ENCODE assay signal across 31 cellular contexts in the genomic region with DNA sequence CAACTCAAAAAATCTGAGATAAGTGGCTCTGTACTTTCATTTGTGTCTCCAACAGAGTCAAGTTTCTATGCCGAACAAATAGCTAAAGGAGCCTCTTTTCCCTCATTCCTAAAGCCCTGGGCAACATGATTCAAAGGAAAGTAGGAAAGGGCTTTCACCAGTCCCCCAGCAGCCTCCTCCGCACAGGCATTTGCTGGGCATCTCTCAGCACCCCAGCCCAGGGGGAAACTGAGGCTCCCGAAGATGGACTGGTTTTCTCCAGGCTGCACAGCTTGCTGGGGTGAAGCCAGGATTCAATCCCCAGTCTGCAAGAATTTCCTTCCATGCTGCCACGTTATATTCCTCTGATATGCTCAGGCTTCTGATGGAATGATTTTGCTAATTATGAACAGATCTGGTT.
DNase-seq lines count a peak whose midpoint lies in the region; ATAC-seq and TF ChIP-seq lines count a peak whose summit lies in the region.
"Had no signal": no experiment of that assay in that cellular context is flagged by ENCODE, and none has a peak within 500 bp of the region (broad histone marks: within the 10 kb centered on the region; RNA-seq: fewer than 3 reads in every experiment).

No MANE protein-coding gene starts in this region.

- no peak overlapping the region for H3K4me3 ChIP-seq in left ventricle myocardium inferior
- no peak overlapping the region for H3K4me3 ChIP-seq in neural progenitor cell
- H3K4me3 ChIP-seq: A549; BLaER1; BLaER1 treated with 17β-estradiol and CSF1 and Interleukin-3, amounts not matched to agents 10 nM and 100 nM had no signal

- H3K4me3 Mint-ChIP-seq in neural progenitor cell, result no peak overlapping the region
- H3K4me3 Mint-ChIP-seq: B cell; CD14-positive monocyte; CD4-positive, alpha-beta memory T cell; CD4-positive, alpha-beta T cell; CD4-positive, CD25-positive, alpha-beta regulatory T cell; CD8-positive, alpha-beta memory T cell; CD8-positive, alpha-beta T cell had no signal

- H3K36me3 Mint-ChIP-seq in neural progenitor cell, result no peaks in the 10 kb centered on the region
- H3K36me3 Mint-ChIP-seq: CD14-positive monocyte; CD4-positive, alpha-beta memory T cell; CD4-positive, CD25-positive, alpha-beta regulatory T cell; CD8-positive, alpha-beta memory T cell; CD8-positive, alpha-beta T cell had no signal

- peaks cover 9% of the 10 kb centered on the region for H3K9me3 Mint-ChIP-seq in neural progenitor cell

- ATAC-seq in Right ventricle myocardium inferior, result no peak
- ATAC-seq: CD8-positive, alpha-beta T cell had no signal

- no peaks in the 10 kb centered on the region for H3K27me3 Mint-ChIP-seq in neural progenitor cell (ENCODE audit: insufficient read depth, low read depth)
- H3K27me3 Mint-ChIP-seq: B cell; CD4-positive, CD25-positive, alpha-beta regulatory T cell had no signal

- TF ChIP-seq CTCF in left ventricle myocardium inferior (IDR thresholded peaks at IDR 0.05; ENCODE audit: borderline replicate concordance) (no peak), neural progenitor cell (IDR thresholded peaks at IDR 0.05) (no peak)

- intact Hi-C loops in Right ventricle myocardium inferior (cut with DNase I), result no loop called here
- intact Hi-C loops in left ventricle myocardium inferior (cut with micrococcal nuclease), result no loop called here

- H3K27me3 ChIP-seq in left ventricle myocardium inferior (ENCODE audit: low read depth), result peaks cover 22% of the 10 kb centered on the region
- no peaks in the 10 kb centered on the region for H3K27me3 ChIP-seq in neural progenitor cell
- H3K27me3 ChIP-seq: BE2C; BLaER1; BLaER1 treated with 17β-estradiol and CSF1 and Interleukin-3, amounts not matched to agents 10 nM and 100 nM had no signal

- no peaks in the 10 kb centered on the region for H3F3A ChIP-seq in neural progenitor cell (ENCODE audit: low read depth)

- H3K27ac Mint-ChIP-seq in neural progenitor cell, result no peak overlapping the region
- H3K27ac Mint-ChIP-seq: B cell; CD14-positive monocyte; CD4-positive, alpha-beta memory T cell; CD4-positive, alpha-beta T cell; CD4-positive, CD25-positive, alpha-beta regulatory T cell; CD8-positive, alpha-beta memory T cell; CD8-positive, alpha-beta T cell had no signal

- H3K9me3 ChIP-seq in left ventricle myocardium inferior (replicated peaks), result peaks cover 35% of the 10 kb centered on the region
- H3K9me3 ChIP-seq in neural progenitor cell (ENCODE audit: low read depth), result no peaks in the 10 kb centered on the region
- H3K9me3 ChIP-seq: BE2C had no signal

- H3K79me2 ChIP-seq in neural progenitor cell (ENCODE audit: low read depth), result no peaks in the 10 kb centered on the region

- peaks cover 8% of the 10 kb centered on the region for H3K4me1 Mint-ChIP-seq in neural progenitor cell
- H3K4me1 Mint-ChIP-seq: B cell; CD14-positive monocyte; CD4-positive, alpha-beta memory T cell; CD4-positive, CD25-positive, alpha-beta regulatory T cell; CD8-positive, alpha-beta memory T cell had no signal

- no peaks in the 10 kb centered on the region for H4K20me1 ChIP-seq in neural progenitor cell (ENCODE audit: low read depth)
- H4K20me1 ChIP-seq: BLaER1; BLaER1 treated with 17β-estradiol and CSF1 and Interleukin-3, amounts not matched to agents 10 nM and 100 nM had no signal

- H3K36me3 ChIP-seq in left ventricle myocardium inferior (no peaks in the 10 kb centered on the region), neural progenitor cell (no peaks in the 10 kb centered on the region)
- H3K36me3 ChIP-seq: BE2C; BLaER1; BLaER1 treated with 17β-estradiol and CSF1 and Interleukin-3, amounts not matched to agents 10 nM and 100 nM had no signal

- no peaks in the 10 kb centered on the region for H3K4me1 ChIP-seq in left ventricle myocardium inferior
- H3K4me1 ChIP-seq in neural progenitor cell, result peaks cover 9% of the 10 kb centered on the region
- H3K4me1 ChIP-seq: A549; BE2C; BLaER1; BLaER1 treated with 17β-estradiol and CSF1 and Interleukin-3, amounts not matched to agents 10 nM and 100 nM; Caco-2 had no signal

- peak overlapping the region; percentile 63 for H2AFZ ChIP-seq in neural progenitor cell (replicated peaks)

- H3K4me2 ChIP-seq in neural progenitor cell, result no peak overlapping the region
- H3K4me2 ChIP-seq: A549; BLaER1; BLaER1 treated with 17β-estradiol and CSF1 and Interleukin-3, amounts not matched to agents 10 nM and 100 nM had no signal

- no peak overlapping the region for H3K9ac ChIP-seq in neural progenitor cell
- H3K9ac ChIP-seq: BLaER1; BLaER1 treated with 17β-estradiol and CSF1 and Interleukin-3, amounts not matched to agents 10 nM and 100 nM had no signal

- peak; percentile 52 for DNase-seq in Right ventricle myocardium inferior (ENCODE audit: missing footprints)
- DNase-seq in left ventricle myocardium inferior, result no peak
- no peak for DNase-seq in neural progenitor cell (ENCODE audit: low spot score)
- DNase-seq in NCI-H69 (lab: John Stamatoyannopoulos, UW), result no peak
- DNase-seq: 8988T; ACHN; AML-193; BE2C; C1 segment of cervical spinal cord; Caco-2; Calu3; CD4-positive, alpha-beta memory T cell; CD4-positive, alpha-beta T cell; CD4-positive, CD25-positive, alpha-beta regulatory T cell; CD8-positive, alpha-beta memory T cell; CD8-positive, alpha-beta T cell; COR-L47; DMS 273 treated with DMSO at 0.1 percent for 48 hours; DMS153; DMS53; DMS79; DMS79 treated with DMSO at 0.1 percent for 48 hours; DND-41; EL had no signal

- H3K27ac ChIP-seq in left ventricle myocardium inferior (replicated peaks), result no peak overlapping the region
- H3K27ac ChIP-seq in neural progenitor cell, result no peak overlapping the region
- H3K27ac ChIP-seq: 22Rv1; A549; BLaER1; BLaER1 treated with 17β-estradiol and CSF1 and Interleukin-3, amounts not matched to agents 10 nM and 100 nM; C4-2B had no signal
